ENCODE assay signal across 8 cellular contexts in the genomic region with DNA sequence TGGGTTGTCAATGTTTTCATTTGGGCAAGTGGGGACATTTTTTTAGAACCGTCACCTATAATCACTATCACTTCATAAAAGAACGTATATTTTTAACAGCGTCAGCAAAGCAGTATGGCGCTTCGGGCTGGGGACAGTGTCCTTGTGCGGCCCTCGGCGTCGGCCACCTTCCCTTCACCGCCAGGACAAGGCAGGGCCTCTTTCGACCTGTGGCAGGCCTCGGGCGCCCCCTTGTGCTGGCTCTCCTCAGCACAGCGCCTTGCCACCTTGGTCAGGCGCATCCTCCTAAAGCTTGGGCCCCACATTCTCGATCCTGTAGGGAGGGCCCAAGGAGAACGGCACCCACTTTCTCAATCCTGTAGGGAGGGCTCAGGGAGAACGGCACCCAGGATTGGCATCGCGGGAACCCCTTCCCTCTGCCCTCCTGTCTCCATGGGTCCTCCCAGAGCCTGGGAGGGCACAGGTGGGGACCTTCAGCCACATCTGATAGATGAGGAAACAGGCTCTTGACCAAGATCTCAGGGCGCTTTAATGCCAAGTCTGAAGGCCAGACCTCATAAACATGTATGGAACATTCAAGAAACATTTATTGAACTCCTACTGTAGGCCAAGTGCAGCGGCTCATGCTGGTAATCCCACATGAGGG. TPM values are rescaled to one million over a fixed set of nuclear protein-coding genes. Genes with fewer than 3 reads are reported as not detected.
DNase-seq lines count a peak whose midpoint lies in the region; ATAC-seq, FAIRE-seq and TF ChIP-seq lines count a peak whose summit lies in the region.

No MANE protein-coding gene starts in this region.

- no peak overlapping the region for H3K9ac ChIP-seq in endothelial cell of umbilical vein (replicated peaks; ENCODE audit: extremely low read depth, insufficient read depth, low read length)

- H3K27me3 ChIP-seq in A673 (replicated peaks; ENCODE audit: insufficient read depth, low read depth, low read length, poor library complexity) (no peaks in the 10 kb centered on the region), endothelial cell of umbilical vein (ENCODE audit: control insufficient read depth in 2 of 2, insufficient read depth in 2 of 2, low read length in 2 of 2) (no peaks in the 10 kb centered on the region), thoracic aorta (replicated peaks; ENCODE audit: insufficient read depth) (no peaks in the 10 kb centered on the region)

- dilution Hi-C loops in endothelial cell of umbilical vein (cut with MboI; ENCODE audit: extremely low pct_ligation_motif_present, low sequenced_read_pairs) = loop anchor here (25.0 kb wide), 1 partner anchor 279 kb away; no protein-coding TSS in a partner anchor

- H3K9me3 ChIP-seq in A673 (ENCODE audit: low read depth, low read length, poor library complexity, severe bottlenecking) = no peaks in the 10 kb centered on the region
- no peaks in the 10 kb centered on the region for H3K9me3 ChIP-seq in endothelial cell of umbilical vein (replicated peaks; ENCODE audit: control insufficient read depth, insufficient read depth, low read length)
- no peaks in the 10 kb centered on the region for H3K9me3 ChIP-seq in thoracic aorta

- BruUV-seq in A673 (replicated peaks; lab: Mats Ljungman, UMichigan) (no TSS peak), endothelial cell of umbilical vein (replicated peaks; lab: Mats Ljungman, UMichigan) (no TSS peak)

- H3K4me3 ChIP-seq in A673 (ENCODE audit: low read depth, low read length, poor library complexity, severe bottlenecking) = no peak overlapping the region
- no peak overlapping the region for H3K4me3 ChIP-seq in GM12875 (ENCODE audit: low read depth, low read length)
- H3K4me3 ChIP-seq in endothelial cell of umbilical vein (replicated peaks in 1 of 3; ENCODE audit: insufficient read depth in 1 of 3, low read depth in 1 of 3, low read length in 3 of 3) = no peak overlapping the region
- no peak overlapping the region for H3K4me3 ChIP-seq in thoracic aorta

- H3K27me3 Mint-ChIP-seq in activated CD8-positive, alpha-beta T cell treated with anti-CD3 and anti-CD28 coated beads, Interleukin-2, amount 10 ng/mL, durations not matched to agents 7 days and 5 days (ENCODE audit: low read depth) = peaks cover 3% of the 10 kb centered on the region
- peaks cover 7 to 32% (median 25%) of the 10 kb centered on the region in 3 donors for H3K27me3 Mint-ChIP-seq in naive B cell

- no peaks in the 10 kb centered on the region for H3K9me1 ChIP-seq in endothelial cell of umbilical vein (replicated peaks; ENCODE audit: control insufficient read depth, extremely low read depth, insufficient read depth, low read length)

- CTCF ChIA-PET in A673 (lab: Charles Lee) = interaction anchor here (0.6 to 1.1 kb wide), 4 partner anchors 157 to 279 kb away, joined by 3 to 4 read pairs (median 3); no protein-coding TSS in a partner anchor
- CTCF ChIA-PET in activated CD8-positive, alpha-beta T cell treated with anti-CD3 and anti-CD28 coated beads, Interleukin-2, amount 10 ng/mL, durations not matched to agents 7 days and 5 days (lab: Charles Lee) = interaction anchor here (0.7 to 1.1 kb wide), 3 partner anchors 12 to 276 kb away, joined by 3 to 5 read pairs (median 4); partner anchors contain the start of gene FADD
- CTCF ChIA-PET in endothelial cell of umbilical vein (lab: Charles Lee) = interaction anchor here (0.5 to 2.9 kb wide), 28 partner anchors 8 to 500 kb away, joined by 3 to 53 read pairs (median 4); partner anchors contain the start of gene FADD

- TF ChIP-seq POLR2A in endothelial cell of umbilical vein (IDR thresholded peaks at IDR 0.05; ENCODE audit: low read depth, low read length) = no peak

- no peak overlapping the region for H3K4me2 ChIP-seq in endothelial cell of umbilical vein (ENCODE audit: insufficient read depth, low read length)

- FAIRE-seq in endothelial cell of umbilical vein (lab: Jason Lieb, UNC) = peak; percentile 70

- ATAC-seq in activated CD8-positive, alpha-beta T cell treated with anti-CD3 and anti-CD28 coated beads, Interleukin-2, amount 10 ng/mL, durations not matched to agents 7 days and 5 days = peak; percentile 78
- no peak for ATAC-seq in naive B cell (ENCODE audit: low read depth in 2 of 2)
- ATAC-seq in thoracic aorta (ENCODE audit: insufficient number of reproducible peaks, low FRiP score, low read depth) = peak; percentile 53
- no peak for ATAC-seq in GM21723 (IDR thresholded peaks at IDR 0.05; ENCODE audit: unreplicated experiment)

- H3K9me3 Mint-ChIP-seq in activated CD8-positive, alpha-beta T cell treated with anti-CD3 and anti-CD28 coated beads, Interleukin-2, amount 10 ng/mL, durations not matched to agents 7 days and 5 days (ENCODE audit: insufficient read depth) = no peaks in the 10 kb centered on the region
- peaks cover 0 to 4% (median 0%) of the 10 kb centered on the region in 7 donors for H3K9me3 Mint-ChIP-seq in naive B cell

- no peaks in the 10 kb centered on the region for H3K79me2 ChIP-seq in endothelial cell of umbilical vein (ENCODE audit: control insufficient read depth, insufficient read depth, low read length)

- H3K36me3 ChIP-seq in A673 (ENCODE audit: insufficient read depth, low read length, poor library complexity, severe bottlenecking) = no peaks in the 10 kb centered on the region
- H3K36me3 ChIP-seq in endothelial cell of umbilical vein (ENCODE audit: control insufficient read depth in 2 of 2, extremely low read depth in 1 of 2, insufficient read depth in 2 of 2, low read length in 2 of 2) = no peaks in the 10 kb centered on the region
- H3K36me3 ChIP-seq in thoracic aorta = peaks cover 12% of the 10 kb centered on the region

- H3K4me1 Mint-ChIP-seq in activated CD8-positive, alpha-beta T cell treated with anti-CD3 and anti-CD28 coated beads, Interleukin-2, amount 10 ng/mL, durations not matched to agents 7 days and 5 days (ENCODE audit: low read depth) = peaks cover 7% of the 10 kb centered on the region
- peaks cover 0 to 7% (median 6%) of the 10 kb centered on the region in 3 donors for H3K4me1 Mint-ChIP-seq in naive B cell

- H3K27ac ChIP-seq in A673 (ENCODE audit: low read depth, low read length, poor library complexity, severe bottlenecking) (no peak overlapping the region), endothelial cell of umbilical vein (ENCODE audit: insufficient read depth, low read depth, low read length) (no peak overlapping the region), thoracic aorta (no peak overlapping the region)

- H3K4me1 ChIP-seq in A673 (ENCODE audit: insufficient read depth, low read length, poor library complexity, severe bottlenecking) (no peaks in the 10 kb centered on the region), endothelial cell of umbilical vein (ENCODE audit: control insufficient read depth, extremely low read depth, insufficient read depth, low read length) (no peaks in the 10 kb centered on the region), thoracic aorta (ENCODE audit: control insufficient read depth in 1 of 2, low read depth in 2 of 2) (peaks cover 0 to 16% of the 10 kb centered on the region in 2 donors)

- DNase-seq in A673 (ENCODE audit: low spot score) (peak; percentile 76), NCI-H69 (lab: John Stamatoyannopoulos, UW) (peak; percentile 82), endothelial cell of umbilical vein (ENCODE audit: low read depth, low spot score) (peak; percentile 54), naive B cell (peak; percentile 17), thoracic aorta (ENCODE audit: low spot score) (no peak)
- peak; percentile 72 for DNase-seq in activated CD8-positive, alpha-beta T cell treated with anti-CD3 and anti-CD28 coated beads, Interleukin-2, amount 10 ng/mL, durations not matched to agents 7 days and 5 days

- no peak overlapping the region for H3K27ac Mint-ChIP-seq in activated CD8-positive, alpha-beta T cell treated with anti-CD3 and anti-CD28 coated beads, Interleukin-2, amount 10 ng/mL, durations not matched to agents 7 days and 5 days
- H3K27ac Mint-ChIP-seq in naive B cell = peak overlapping the region in 2 of 6 donors; percentile 56 to 64

- no peaks in the 10 kb centered on the region for H4K20me1 ChIP-seq in endothelial cell of umbilical vein (replicated peaks; ENCODE audit: control insufficient read depth, extremely low read depth, insufficient read depth, low read length)

- TF ChIP-seq CTCF in A673 (conservative IDR thresholded peaks at IDR 0.05; ENCODE audit: low read depth, low read length) = peak; percentile 99
- TF ChIP-seq CTCF in GM12875 (IDR thresholded peaks at IDR 0.05; ENCODE audit: borderline replicate concordance, insufficient read depth, low read depth, low read length) = peak; percentile 74
- peak; percentile 84 to 98 for TF ChIP-seq CTCF in endothelial cell of umbilical vein (IDR thresholded peaks at IDR 0.05; ENCODE audit: extremely low read depth in 1 of 2, insufficient read depth in 1 of 2, low read depth in 1 of 2, low read length in 2 of 2)
- peak; percentile 92 for TF ChIP-seq CTCF in thoracic aorta (IDR thresholded peaks at IDR 0.05)

- intact Hi-C loops in A673 (cut with micrococcal nuclease; ENCODE audit: unreplicated experiment) = loop anchor here (1.0 to 10.0 kb wide), 3 partner anchors 107 to 273 kb away; no protein-coding TSS in a partner anchor
- intact Hi-C loops in endothelial cell of umbilical vein (cut with micrococcal nuclease) = loop anchor here (1.0 to 10.0 kb wide), 3 partner anchors 241 to 477 kb away; no protein-coding TSS in a partner anchor

- H3K36me3 Mint-ChIP-seq in activated CD8-positive, alpha-beta T cell treated with anti-CD3 and anti-CD28 coated beads, Interleukin-2, amount 10 ng/mL, durations not matched to agents 7 days and 5 days (ENCODE audit: low read depth) = no peaks in the 10 kb centered on the region
- no peaks in the 10 kb centered on the region for H3K36me3 Mint-ChIP-seq in naive B cell

- no peak overlapping the region for H2AFZ ChIP-seq in endothelial cell of umbilical vein (ENCODE audit: low read depth, low read length)

- POLR2A ChIA-PET in A673 (lab: Charles Lee; ENCODE audit: low non-redundant PET) (no interaction called here), endothelial cell of umbilical vein (lab: Charles Lee) (no interaction called here)
- POLR2A ChIA-PET in activated CD8-positive, alpha-beta T cell treated with anti-CD3 and anti-CD28 coated beads, Interleukin-2, amount 10 ng/mL, durations not matched to agents 7 days and 5 days (lab: Charles Lee) = no interaction called here

- no peak overlapping the region for H3K4me3 Mint-ChIP-seq in activated CD8-positive, alpha-beta T cell treated with anti-CD3 and anti-CD28 coated beads, Interleukin-2, amount 10 ng/mL, durations not matched to agents 7 days and 5 days
- no peak overlapping the region for H3K4me3 Mint-ChIP-seq in naive B cell

RNA-seq across cellular contexts. Expression of gene FADD, which starts 11.5 kb away (rescaled TPM):
- total RNA-seq in A673 (2021) (53.7 and 62.7 TPM in 2 replicates), endothelial cell of umbilical vein (42.5 and 45.1 TPM in 2 replicates), thoracic aorta (10 to 100 TPM; 19.5 to 23.2 TPM)
- total RNA-seq in activated CD8-positive, alpha-beta T cell treated with anti-CD3 and anti-CD28 coated beads, Interleukin-2, amount 10 ng/mL, durations not matched to agents 7 days and 5 days = 10 to 100 TPM; 37.3 to 37.8 TPM
- polyA plus RNA-seq in endothelial cell of umbilical vein (34.6 and 35.4 TPM in 2 replicates), naive B cell (ENCODE audit: low read depth in 6 of 6) (10 to 100 TPM in 3 of 6 donors, 1 to 10 TPM in 3; 7.4 to 15.6 (median 10.2) TPM)
- polyA plus RNA-seq in endothelial cell of umbilical vein (2011; cell fraction: cytosol; rRNA removed) = 35.4 and 35.8 TPM in 2 replicates
- 16.7 and 16.8 TPM in 2 replicates for polyA plus RNA-seq in endothelial cell of umbilical vein (2011; cell fraction: nucleus; rRNA removed)
- polyA plus RNA-seq in endothelial cell of umbilical vein (2012) = 37.3 and 38.9 TPM in 2 replicates
- 29.1 and 35.2 TPM in 2 replicates for polyA minus RNA-seq in endothelial cell of umbilical vein
- 29.2 TPM for polyA minus RNA-seq in endothelial cell of umbilical vein (2011; cell fraction: cytosol; rRNA and poly(A)+ RNA removed)
- polyA minus RNA-seq in endothelial cell of umbilical vein (2011; cell fraction: nucleus; rRNA and poly(A)+ RNA removed) = 12.1 and 12.2 TPM in 2 replicates

Comparison
In these comparisons a context has a peak if more than half of its experiments do, and no peak if none do; other contexts are left out.
1. ATAC-seq: peak in activated CD8-positive, alpha-beta T cell treated with anti-CD3 and anti-CD28 coated beads, Interleukin-2, amount 10 ng/mL, durations not matched to agents 7 days and 5 days (single experiment) and thoracic aorta (single experiment); none in naive B cell (0 of 2) and GM21723 (single experiment).
2. Peak in every context shown above with its lines, with median percentiles within 50 percentile points of each other: CTCF ChIP-seq.